In the genomic region with DNA sequence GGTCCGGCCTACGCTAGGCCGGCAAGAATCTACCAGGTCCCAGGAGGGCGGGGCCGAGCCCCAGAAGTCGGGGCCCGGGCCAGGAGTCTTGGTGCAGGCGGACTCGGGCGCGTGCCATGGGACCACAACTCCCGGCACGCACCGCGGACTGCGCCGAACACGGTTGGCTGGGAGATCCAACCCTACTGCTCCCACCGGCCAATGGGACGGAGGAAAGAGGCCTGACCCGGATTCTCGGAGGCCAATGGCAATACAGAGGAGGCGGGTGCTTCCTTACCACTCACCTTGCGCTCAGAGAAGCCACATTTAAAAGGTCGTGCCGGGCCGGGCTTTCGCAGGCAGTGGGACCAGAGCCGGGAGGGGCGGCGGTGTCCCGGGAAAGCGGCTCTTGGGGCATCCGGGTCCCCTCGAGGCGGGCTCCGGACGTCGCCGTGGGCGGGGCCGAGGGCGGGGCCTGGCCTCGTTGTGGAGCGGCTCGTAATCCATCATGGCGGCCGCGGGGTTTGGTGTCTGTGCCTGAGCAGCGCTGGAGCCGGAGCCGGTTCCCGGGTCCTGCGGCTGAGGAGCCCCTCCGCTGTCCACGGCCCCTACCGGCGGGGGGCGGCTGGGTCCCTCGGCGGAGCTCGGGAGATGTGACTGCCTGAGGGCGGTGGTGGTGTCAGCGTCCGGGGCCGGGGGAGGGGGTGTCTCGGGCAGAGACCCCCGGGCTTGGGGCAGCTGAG, we compare ENCODE assay signal across 8 cellular contexts. TPM values are rescaled to one million over a fixed set of nuclear protein-coding genes. Genes with fewer than 3 reads are reported as not detected.
DNase-seq lines count a peak whose midpoint lies in the region; ATAC-seq and TF ChIP-seq lines count a peak whose summit lies in the region.

No MANE protein-coding gene starts in this region.

- H3K9ac ChIP-seq in OCI-LY1 (ENCODE audit: low read length): peak overlapping the region; percentile 81

- H3K9me2 ChIP-seq in OCI-LY1 (ENCODE audit: low read depth, low read length): no peaks in the 10 kb centered on the region

- H4K20me1 ChIP-seq in OCI-LY1 (ENCODE audit: insufficient read depth, low read length): no peaks in the 10 kb centered on the region

- DNase-seq in DMS 273 (lab: John Stamatoyannopoulos, UW; ENCODE audit: unreplicated experiment) (peak; percentile 99), HuH-7 (ENCODE audit: low spot score) (peak; percentile 99), activated T-cell treated with anti-CD3 and anti-CD28 coated beads for 24 hours (ENCODE audit: low read depth) (peak; percentile 94), epithelial cell of esophagus (ENCODE audit: low read depth) (peak; percentile 99)
- peak; percentile 92 to 93 for DNase-seq in stimulated activated CD8-positive, alpha-beta memory T cell treated with anti-CD3 and anti-CD28 coated beads, Interleukin-2, amount 100 ng/mL, for 48 hours (ENCODE audit: low read depth in 2 of 2)

- H3K79me2 ChIP-seq in OCI-LY1 (ENCODE audit: insufficient read depth, low read length): peaks cover 27% of the 10 kb centered on the region

- no peak overlapping the region for H2AFZ ChIP-seq in OCI-LY1 (ENCODE audit: low read length)

- H3K4me2 ChIP-seq in OCI-LY1 (ENCODE audit: low read length): peak overlapping the region; percentile 96

- H3K36me3 ChIP-seq in OCI-LY1 (ENCODE audit: insufficient read depth, low read length): no peaks in the 10 kb centered on the region

- H3F3A ChIP-seq in OCI-LY1 (ENCODE audit: insufficient read depth, low read length): peaks cover 4% of the 10 kb centered on the region; the same call in 1 of the 2 replicates

- ATAC-seq in GM21526 (IDR thresholded peaks at IDR 0.05; ENCODE audit: low FRiP score, unreplicated experiment): peak; percentile 94

- peaks cover 29% of the 10 kb centered on the region for H3K4me1 ChIP-seq in OCI-LY1 (ENCODE audit: insufficient read depth, low read length, severe bottlenecking)
- H3K4me1 ChIP-seq in mononuclear cell (ENCODE audit: insufficient read depth, low read length): peaks cover 36% of the 10 kb centered on the region

- peak overlapping the region; percentile 62 for H3K27ac ChIP-seq in OCI-LY1 (ENCODE audit: low read depth, low read length, poor library complexity, severe bottlenecking)

- no peaks in the 10 kb centered on the region for H3K9me3 ChIP-seq in OCI-LY1 (ENCODE audit: low read length)
- H3K9me3 ChIP-seq in mononuclear cell (ENCODE audit: low read depth, low read length): no peaks in the 10 kb centered on the region

- TF ChIP-seq CTCF in OCI-LY1 (IDR thresholded peaks at IDR 0.05; ENCODE audit: low read length) (no peak), epithelial cell of esophagus (IDR thresholded peaks at IDR 0.05; ENCODE audit: insufficient read depth, low read depth, low read length, missing control alignments) (no peak)

- H3K4me3 ChIP-seq in OCI-LY1 (ENCODE audit: low read depth, low read length, poor library complexity, severe bottlenecking): peak overlapping the region; percentile 79
- H3K4me3 ChIP-seq in epithelial cell of esophagus (ENCODE audit: low read length): peak overlapping the region; percentile 78
- H3K4me3 ChIP-seq in mononuclear cell (ENCODE audit: low read length): peak overlapping the region; percentile 87

- no peaks in the 10 kb centered on the region for H3K27me3 ChIP-seq in OCI-LY1 (ENCODE audit: insufficient read depth, low read length)
- no peaks in the 10 kb centered on the region for H3K27me3 ChIP-seq in mononuclear cell (ENCODE audit: insufficient read depth, low read length)

RNA-seq across cellular contexts. Expression of a gene that starts 19.1 kb away (rescaled TPM):
- 34.2 TPM for total RNA-seq in mononuclear cell

RNA-seq across cellular contexts. Expression of a gene that starts 48.3 kb away (rescaled TPM):
- not detected for total RNA-seq in mononuclear cell

Comparison
In these comparisons a context has a peak if more than half of its experiments do, and no peak if none do; other contexts are left out.
1. Peak in every context shown above with its lines: DNase-seq, ATAC-seq, H3K4me3 ChIP-seq and H3K27ac ChIP-seq.